Comparison of ENCODE assay signal across 8 cellular contexts in the genomic region with DNA sequence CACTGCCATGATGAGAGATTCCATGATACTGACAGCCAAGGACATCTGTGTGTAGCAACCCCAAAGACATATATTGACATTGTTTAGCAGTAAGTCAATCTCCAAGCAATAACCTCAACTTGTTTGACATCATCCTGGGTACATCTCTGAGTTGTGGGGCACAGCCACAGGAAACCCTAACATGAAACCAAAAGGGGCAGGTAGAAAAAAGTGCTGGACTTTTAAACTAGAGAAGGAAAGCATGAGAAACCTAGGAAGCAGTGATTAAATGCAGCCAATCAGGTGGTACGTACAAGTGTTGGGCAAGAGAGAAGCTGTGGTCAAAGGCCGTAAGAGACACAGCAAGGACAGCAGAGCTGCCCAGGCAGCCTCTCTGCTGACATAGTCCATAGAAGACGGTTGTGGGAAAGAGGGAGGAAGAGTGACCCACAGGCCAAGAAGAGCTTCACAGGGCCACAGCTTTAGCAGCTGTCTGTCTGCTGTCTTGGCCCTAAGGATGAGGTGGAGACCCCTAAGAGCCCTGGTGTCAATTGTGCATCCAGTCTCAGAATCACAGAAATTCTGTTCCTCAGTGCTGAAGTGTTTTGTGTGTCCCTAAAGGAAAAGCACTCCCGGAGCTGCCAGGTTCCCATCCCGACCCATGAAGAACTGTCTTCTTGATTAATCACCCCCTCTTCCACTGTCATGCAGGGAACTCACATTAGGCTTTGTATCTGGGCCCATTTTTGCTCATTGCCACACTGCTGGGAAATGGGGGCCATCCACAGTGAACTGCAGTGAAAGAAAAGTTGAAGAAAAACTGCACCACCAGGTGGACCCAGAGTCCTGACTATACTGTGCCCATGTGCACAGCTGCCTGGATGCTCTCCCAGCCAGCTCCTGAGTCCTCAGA. TPM values are rescaled to one million over a fixed set of nuclear protein-coding genes. Genes with fewer than 3 reads are reported as not detected.
A peak's percentile ranks its signal among the peaks of the same experiment; 100 is the strongest.
DNase-seq lines count a peak whose midpoint lies in the region; ATAC-seq, FAIRE-seq and TF ChIP-seq lines count a peak whose summit lies in the region.

No MANE protein-coding gene starts in this region.

- no peak overlapping the region for H3K4me3 Mint-ChIP-seq in activated T-helper 17 cell treated with anti-CD3 and anti-CD28 coated beads, Interleukin-2, amount 50 U/mL, for 72 hours
- no peak overlapping the region for H3K4me3 Mint-ChIP-seq in immature natural killer cell

- ATAC-seq in activated T-helper 17 cell treated with anti-CD3 and anti-CD28 coated beads, Interleukin-2, amount 50 U/mL, for 72 hours (replicated peaks): peak; percentile 32

- CTCF ChIA-PET in A673 (lab: Charles Lee) (no interaction called here), GM10248 (lab: Yijun Ruan, JAX) (interaction anchor here (0.6 to 3.3 kb wide), 17 partner anchors 11 to 1067 kb away, joined by 3 to 13 read pairs (median 4); no protein-coding TSS in a partner anchor)

- H3K9me3 Mint-ChIP-seq in activated T-helper 17 cell treated with anti-CD3 and anti-CD28 coated beads, Interleukin-2, amount 50 U/mL, for 72 hours: no peaks in the 10 kb centered on the region
- H3K9me3 Mint-ChIP-seq in immature natural killer cell: peaks cover 0 to 3% (median 0%) of the 10 kb centered on the region in 6 donors

- H3K9ac ChIP-seq in kidney (ENCODE audit: low read length in 2 of 2): no peak overlapping the region

- H3K36me3 ChIP-seq in A673 (ENCODE audit: insufficient read depth, low read length, poor library complexity, severe bottlenecking) (no peaks in the 10 kb centered on the region), kidney (ENCODE audit: control insufficient read depth in 1 of 2, insufficient read depth in 2 of 2, low read length in 2 of 2) (no peaks in the 10 kb centered on the region)

- no TSS peak for BruUV-seq in A673 (replicated peaks; lab: Mats Ljungman, UMichigan)

- H3K4me1 Mint-ChIP-seq in activated T-helper 17 cell treated with anti-CD3 and anti-CD28 coated beads, Interleukin-2, amount 50 U/mL, for 72 hours: no peaks in the 10 kb centered on the region
- no peaks in the 10 kb centered on the region for H3K4me1 Mint-ChIP-seq in immature natural killer cell

- no peak overlapping the region for H3K27ac Mint-ChIP-seq in activated T-helper 17 cell treated with anti-CD3 and anti-CD28 coated beads, Interleukin-2, amount 50 U/mL, for 72 hours
- H3K27ac Mint-ChIP-seq in immature natural killer cell: no peak overlapping the region

- no peak overlapping the region for H3K4me3 ChIP-seq in A673 (ENCODE audit: low read depth, low read length, poor library complexity, severe bottlenecking)
- no peak overlapping the region for H3K4me3 ChIP-seq in kidney (ENCODE audit: low read length in 2 of 2)

- intact Hi-C loops in A673 (cut with micrococcal nuclease; ENCODE audit: unreplicated experiment): loop anchor here (5.0 to 10.0 kb wide), 3 partner anchors 154 to 1067 kb away; a partner anchor contains a TSS
- intact Hi-C loops in kidney (cut with DNase I): no loop called here

- H3K4me1 ChIP-seq in A673 (ENCODE audit: insufficient read depth, low read length, poor library complexity, severe bottlenecking): no peaks in the 10 kb centered on the region
- H3K4me1 ChIP-seq in kidney (ENCODE audit: control insufficient read depth in 1 of 2, insufficient read depth in 1 of 2, low read depth in 1 of 2, low read length in 2 of 2): no peaks in the 10 kb centered on the region

- FAIRE-seq in kidney (lab: Jason Lieb, UNC): no peak

- H3K27ac ChIP-seq in A673 (ENCODE audit: low read depth, low read length, poor library complexity, severe bottlenecking) (no peak overlapping the region), kidney (ENCODE audit: low read depth in 2 of 2, low read length in 2 of 2) (no peak overlapping the region)

- DNase-seq in A673 (ENCODE audit: low spot score) (peak; percentile 57), GM10248 (ENCODE audit: extremely low spot score) (no peak), NCI-H1092 (lab: John Stamatoyannopoulos, UW) (peak; percentile 2), iris pigment epithelial cell (ENCODE audit: low read depth) (peak; percentile 57), immature natural killer cell (no peak), kidney (no peak)
- no peak for DNase-seq in activated effector memory CD4-positive, alpha-beta T cell treated with Interleukin-2 at 50 U/mL for 16 hours

- POLR2A ChIA-PET in A673 (lab: Charles Lee; ENCODE audit: low non-redundant PET): no interaction called here
- POLR2A ChIA-PET in GM10248 (lab: Yijun Ruan, JAX): no interaction called here

- H3K27me3 ChIP-seq in A673 (replicated peaks; ENCODE audit: insufficient read depth, low read depth, low read length, poor library complexity): no peaks in the 10 kb centered on the region

- H3K36me3 Mint-ChIP-seq in activated T-helper 17 cell treated with anti-CD3 and anti-CD28 coated beads, Interleukin-2, amount 50 U/mL, for 72 hours (ENCODE audit: low read depth): no peaks in the 10 kb centered on the region
- H3K36me3 Mint-ChIP-seq in immature natural killer cell: peaks cover 0 to 7% (median 3%) of the 10 kb centered on the region in 3 donors

- no peaks in the 10 kb centered on the region for H3K9me3 ChIP-seq in A673 (ENCODE audit: low read depth, low read length, poor library complexity, severe bottlenecking)
- H3K9me3 ChIP-seq in kidney (ENCODE audit: control insufficient read depth in 1 of 2, low read length in 2 of 2): peaks cover 0 to 3% of the 10 kb centered on the region in 2 donors

- H3K27me3 Mint-ChIP-seq in activated T-helper 17 cell treated with anti-CD3 and anti-CD28 coated beads, Interleukin-2, amount 50 U/mL, for 72 hours: no peaks in the 10 kb centered on the region
- H3K27me3 Mint-ChIP-seq in immature natural killer cell (ENCODE audit: low read depth in 3 of 3): peaks cover 2 to 6% (median 3%) of the 10 kb centered on the region in 3 donors

- TF ChIP-seq CTCF in A673 (conservative IDR thresholded peaks at IDR 0.05; ENCODE audit: low read depth, low read length) (peak; percentile 57), GM10248 (IDR thresholded peaks at IDR 0.05; ENCODE audit: control extremely low read depth, extremely low read depth, low read depth, missing control alignments) (peak; percentile 43), kidney (IDR thresholded peaks at IDR 0.05; ENCODE audit: borderline replicate concordance, extremely low read depth, insufficient read depth) (no peak)

RNA-seq across cellular contexts. Expression of a gene that starts 25.4 kb away (rescaled TPM):
- total RNA-seq in A673 (2021) (11.3 and 19.1 TPM in 2 replicates), kidney (14.1 TPM)
- total RNA-seq in activated T-helper 17 cell treated with anti-CD3 and anti-CD28 coated beads, Interleukin-2, amount 50 U/mL, for 72 hours: 10 to 100 TPM in 1 of 2 donors, 1 to 10 TPM in 1; 8.8 to 15.5 TPM
- polyA plus RNA-seq in immature natural killer cell (under 1 TPM in 2 of 3 donors, not detected in 1; 0.11 to 0.69 TPM), kidney (ENCODE audit: insufficient read depth, low read depth, low replicate concordance) (6.5 TPM)

Comparison
In these comparisons a context has a peak if more than half of its experiments do, and no peak if none do; other contexts are left out.
1. DNase-seq: peak in A673 (single experiment), NCI-H1092 (single experiment) and iris pigment epithelial cell (single experiment); none in GM10248 (single experiment), immature natural killer cell (0 of 3), activated effector memory CD4-positive, alpha-beta T cell treated with Interleukin-2 at 50 U/mL for 16 hours (single experiment) and kidney (single experiment).